Comparison of ENCODE assay signal across 14 cellular contexts in genomic region chr14:36807727-36808126, GRCh38.
"Had no signal": no experiment of that assay in that cellular context is flagged by ENCODE, and none has a peak within 500 bp of the region (broad histone marks: within the 10 kb centered on the region; RNA-seq: fewer than 3 reads in every experiment).

No MANE protein-coding gene starts in this region.

- H3K4me3 Mint-ChIP-seq: activated CD4-positive, alpha-beta memory T cell treated with anti-CD3 and anti-CD28 coated beads, Interleukin-2, amount 10 ng/mL, durations not matched to agents 7 days and 5 days; activated T-cell treated with anti-CD3 and anti-CD28 coated beads, Interleukin-2, amount 50 U/mL, for 4 hours; naive B cell; stimulated activated effector memory CD8-positive, alpha-beta T cell treated with anti-CD3 and anti-CD28 coated beads, Interleukin-12 subunit alpha, Interleukin-12 subunit beta, amount 100 ng/mL, for 72 hours; WTC11 had no signal

- H3K9me3 Mint-ChIP-seq: activated T-cell treated with anti-CD3 and anti-CD28 coated beads, Interleukin-2, amount 50 U/mL, for 4 hours; WTC11 had no signal

- H3K4me1 Mint-ChIP-seq: activated CD4-positive, alpha-beta memory T cell treated with anti-CD3 and anti-CD28 coated beads, Interleukin-2, amount 10 ng/mL, durations not matched to agents 7 days and 5 days; naive B cell; stimulated activated effector memory CD8-positive, alpha-beta T cell treated with anti-CD3 and anti-CD28 coated beads, Interleukin-12 subunit alpha, Interleukin-12 subunit beta, amount 100 ng/mL, for 72 hours had no signal

- H3K36me3 Mint-ChIP-seq: naive B cell; stimulated activated effector memory CD8-positive, alpha-beta T cell treated with anti-CD3 and anti-CD28 coated beads, Interleukin-12 subunit alpha, Interleukin-12 subunit beta, amount 100 ng/mL, for 72 hours; WTC11 had no signal

- H3K27me3 Mint-ChIP-seq: activated CD4-positive, alpha-beta memory T cell treated with anti-CD3 and anti-CD28 coated beads, Interleukin-2, amount 10 ng/mL, durations not matched to agents 7 days and 5 days; naive B cell had no signal

- H3K27ac Mint-ChIP-seq: activated CD4-positive, alpha-beta memory T cell treated with anti-CD3 and anti-CD28 coated beads, Interleukin-2, amount 10 ng/mL, durations not matched to agents 7 days and 5 days; activated naive CD4-positive, alpha-beta T cell treated with anti-CD3 and anti-CD28 coated beads, Interleukin-2, amount 50 U/mL, for 72 hours; naive B cell; stimulated activated effector memory CD8-positive, alpha-beta T cell treated with anti-CD3 and anti-CD28 coated beads, Interleukin-12 subunit alpha, Interleukin-12 subunit beta, amount 100 ng/mL, for 72 hours; WTC11 had no signal

- ATAC-seq: activated naive CD4-positive, alpha-beta T cell treated with anti-CD3 and anti-CD28 coated beads, Interleukin-2, amount 50 U/mL, for 72 hours; activated T-cell treated with anti-CD3 and anti-CD28 coated beads, Interleukin-2, amount 50 U/mL, for 4 hours; left lung; stimulated activated effector memory CD8-positive, alpha-beta T cell treated with anti-CD3 and anti-CD28 coated beads, Interleukin-12 subunit alpha, Interleukin-12 subunit beta, amount 100 ng/mL, for 72 hours; WTC11 had no signal

- DNase-seq: activated CD4-positive, alpha-beta memory T cell treated with anti-CD3 and anti-CD28 coated beads, Interleukin-2, amount 10 ng/mL, durations not matched to agents 7 days and 5 days; activated CD4-positive, alpha-beta T cell treated with anti-CD3 and anti-CD28 coated beads for 4 hours; activated effector memory CD4-positive, alpha-beta T cell treated with Interleukin-2 at 50 U/mL for 16 hours; activated T-cell treated with anti-CD3 and anti-CD28 coated beads, Interleukin-2, amount 50 U/mL, for 4 hours; kidney; left lung; mammary epithelial cell; naive B cell; ovary; sigmoid colon; thyroid gland had no signal
